ENCODE assay signal across 25 cellular contexts in the genomic region with DNA sequence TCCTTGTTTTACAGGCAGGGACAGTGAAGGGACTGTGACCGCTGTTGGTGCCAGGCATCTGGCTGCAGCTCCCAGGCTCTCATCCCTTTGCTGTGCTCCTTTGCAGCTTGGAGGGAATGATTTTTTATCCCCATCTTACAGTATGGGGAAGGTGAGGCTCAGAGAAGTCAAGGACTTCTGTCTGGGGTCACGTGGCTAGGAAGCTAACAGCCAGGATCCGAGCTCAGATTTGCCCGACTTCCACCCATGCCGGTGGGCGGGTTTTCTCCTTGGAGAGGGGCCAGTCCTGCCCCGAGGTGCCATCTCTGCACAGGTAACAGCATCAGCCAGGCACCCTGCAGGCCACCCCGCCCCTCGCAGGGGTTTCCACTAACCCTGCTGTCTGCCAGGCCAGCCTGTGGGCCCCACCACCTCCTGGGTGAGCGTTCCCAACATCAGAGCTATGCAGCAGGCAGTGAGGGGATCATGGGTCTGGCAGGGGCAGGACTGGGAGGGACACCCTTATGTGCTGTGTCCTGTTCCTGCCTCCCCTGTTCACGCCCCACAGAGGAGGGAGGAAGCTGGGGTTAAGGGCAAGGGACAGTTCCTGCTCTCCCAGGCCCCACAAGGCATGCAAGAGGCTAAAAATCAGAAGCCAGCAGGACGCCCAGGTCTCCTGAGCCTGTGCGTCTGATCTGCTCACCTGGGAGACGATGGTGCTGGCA. TPM values are rescaled to one million over a fixed set of nuclear protein-coding genes. Genes with fewer than 3 reads are reported as not detected.
"Had no signal": no experiment of that assay in that cellular context is flagged by ENCODE, and none has a peak within 500 bp of the region (broad histone marks: within the 10 kb centered on the region; RNA-seq: fewer than 3 reads in every experiment).

No MANE protein-coding gene starts in this region.

- H3K4me1 ChIP-seq: breast epithelium, Peyer's patch had no signal

- H3K9me3 ChIP-seq: adrenal gland had no signal

- H3K9me3 Mint-ChIP-seq: activated naive CD8-positive, alpha-beta T cell treated with anti-CD3 and anti-CD28 coated beads, Interleukin-2, amount 10 ng/mL, durations not matched to agents 7 days and 5 days; T-helper 1 cell treated with Interleukin-12 subunit alpha and Interleukin-12 subunit beta and Interleukin-4 antibody, amounts not matched to agents 30 μg/mL and 1 μg/mL, for 36 hours had no signal

- H3K27ac Mint-ChIP-seq: activated CD8-positive, alpha-beta T cell treated with anti-CD3 and anti-CD28 coated beads, Interleukin-2, amount 10 ng/mL, durations not matched to agents 7 days and 5 days; activated naive CD8-positive, alpha-beta T cell treated with anti-CD3 and anti-CD28 coated beads, Interleukin-2, amount 10 ng/mL, durations not matched to agents 7 days and 5 days; T-helper 1 cell treated with Interleukin-12 subunit alpha and Interleukin-12 subunit beta and Interleukin-4 antibody, amounts not matched to agents 30 μg/mL and 1 μg/mL, for 36 hours; WTC11 had no signal

- H3K4me1 Mint-ChIP-seq: activated naive CD8-positive, alpha-beta T cell treated with anti-CD3 and anti-CD28 coated beads, Interleukin-2, amount 10 ng/mL, durations not matched to agents 7 days and 5 days; WTC11 had no signal

- DNase-seq: activated CD4-positive, alpha-beta T cell treated with anti-CD3 and anti-CD28 coated beads for 48 hours; activated CD4-positive, alpha-beta T cell treated with anti-CD3 and anti-CD28 coated beads, Interleukin-2, amount 50 U/mL, for 4 hours; activated CD4-positive, CD25-positive, alpha-beta regulatory T cell treated with anti-CD3 and anti-CD28 coated beads, Interleukin-2, amount 50 U/mL, for 72 hours; activated CD8-positive, alpha-beta memory T cell treated with anti-CD3 and anti-CD28 coated beads, Interleukin-2, amount 50 U/mL, for 48 hours; activated CD8-positive, alpha-beta T cell treated with anti-CD3 and anti-CD28 coated beads, Interleukin-2, amount 10 ng/mL, durations not matched to agents 7 days and 5 days; activated naive CD4-positive, alpha-beta T cell treated with anti-CD3 and anti-CD28 coated beads, Interleukin-2, amount 50 U/mL, for 16 hours; activated naive CD8-positive, alpha-beta T cell treated with anti-CD3 and anti-CD28 coated beads, Interleukin-2, amount 10 ng/mL, durations not matched to agents 7 days and 5 days; activated T-cell treated with anti-CD3 and anti-CD28 coated beads, Interleukin-2, amount 50 U/mL, for 1 hour; aorta; central memory CD4-positive, alpha-beta T cell; NCI-H1048; NCI-H146; NCI-H187 treated with DMSO at 0.1 percent for 48 hours; NCI-H2171 treated with DMSO at 0.1 percent for 48 hours; NCI-H226; NCI-H526; NCI-H774; OCI-M1; Peyer's patch; SHP77 treated with DMSO at 0.1 percent for 48 hours had no signal

- H3K4me3 Mint-ChIP-seq: activated CD8-positive, alpha-beta T cell treated with anti-CD3 and anti-CD28 coated beads, Interleukin-2, amount 10 ng/mL, durations not matched to agents 7 days and 5 days; activated naive CD8-positive, alpha-beta T cell treated with anti-CD3 and anti-CD28 coated beads, Interleukin-2, amount 10 ng/mL, durations not matched to agents 7 days and 5 days; T-helper 1 cell treated with Interleukin-12 subunit alpha and Interleukin-12 subunit beta and Interleukin-4 antibody, amounts not matched to agents 30 μg/mL and 1 μg/mL, for 36 hours; WTC11 had no signal

- H3K36me3 Mint-ChIP-seq: activated naive CD8-positive, alpha-beta T cell treated with anti-CD3 and anti-CD28 coated beads, Interleukin-2, amount 10 ng/mL, durations not matched to agents 7 days and 5 days had no signal

- ATAC-seq: activated CD8-positive, alpha-beta T cell treated with anti-CD3 and anti-CD28 coated beads, Interleukin-2, amount 10 ng/mL, durations not matched to agents 7 days and 5 days; WTC11 had no signal

- H3K27ac ChIP-seq: breast epithelium, Peyer's patch had no signal

- H3K27me3 ChIP-seq: adrenal gland, Peyer's patch had no signal

- H3K36me3 ChIP-seq: adrenal gland, breast epithelium, Peyer's patch had no signal

- H3K4me3 ChIP-seq: adrenal gland, breast epithelium, Peyer's patch had no signal

RNA-seq across cellular contexts. Expression of a gene that starts 25.4 kb away (rescaled TPM):
- total RNA-seq: activated CD8-positive, alpha-beta T cell treated with anti-CD3 and anti-CD28 coated beads, Interleukin-2, amount 10 ng/mL, durations not matched to agents 7 days and 5 days; activated naive CD8-positive, alpha-beta T cell treated with anti-CD3 and anti-CD28 coated beads, Interleukin-2, amount 10 ng/mL, durations not matched to agents 7 days and 5 days; LHCN-M2 had no signal
- polyA plus RNA-seq: aorta had no signal
